In genomic region chr1:187985897-187986654, GRCh38 we compare ENCODE assay signal across 13 cellular contexts.
DNase-seq lines count a peak whose midpoint lies in the region; ATAC-seq and TF ChIP-seq lines count a peak whose summit lies in the region.
"Had no signal": no experiment of that assay in that cellular context is flagged by ENCODE, and none has a peak within 500 bp of the region (broad histone marks: within the 10 kb centered on the region; RNA-seq: fewer than 3 reads in every experiment).

No MANE protein-coding gene starts in this region.

- H3K4me1 ChIP-seq in gastroesophageal sphincter: no peaks in the 10 kb centered on the region

- H3K27me3 ChIP-seq in gastroesophageal sphincter: no peaks in the 10 kb centered on the region

- 61 to 82% methylated on average over 2 to 3 of the region's 3 CpGs for WGBS in gastroesophageal sphincter (ENCODE audit: low coverage in 1 of 2), 2 donors

- H3K27ac ChIP-seq in gastroesophageal sphincter: no peak overlapping the region
- H3K27ac ChIP-seq: C4-2B had no signal

- peak; percentile 69 for ATAC-seq in GM18508 (IDR thresholded peaks at IDR 0.05; ENCODE audit: insufficient read depth, unreplicated experiment)
- peak; percentile 64 for ATAC-seq in GM21447 (IDR thresholded peaks at IDR 0.05; ENCODE audit: unreplicated experiment)
- ATAC-seq in HG03097 (IDR thresholded peaks at IDR 0.05; ENCODE audit: low FRiP score, unreplicated experiment): peak; percentile 88
- no peak for ATAC-seq in gastroesophageal sphincter
- ATAC-seq: right cardiac atrium had no signal

- H3K4me3 ChIP-seq in gastroesophageal sphincter: no peak overlapping the region

- TF ChIP-seq POLR2A in gastroesophageal sphincter (IDR thresholded peaks at IDR 0.05): no peak

- DNase-seq in fibroblast of peridontal ligament (ENCODE audit: extremely low read depth) (peak; percentile 3), Kasumi-1 (lab: John Stamatoyannopoulos, UW) (no peak), NCI-H82 (lab: John Stamatoyannopoulos, UW) (no peak)
- DNase-seq in activated CD4-positive, alpha-beta T cell treated with anti-CD3 and anti-CD28 coated beads, Interleukin-2, amount 50 U/mL, for 4 hours: no peak
- DNase-seq: activated CD4-positive, alpha-beta memory T cell treated with anti-CD3 and anti-CD28 coated beads for 36 hours; erythroblast; NCI-H226; right cardiac atrium had no signal

- H3K36me3 ChIP-seq in gastroesophageal sphincter: no peaks in the 10 kb centered on the region

- H3K9me3 ChIP-seq in gastroesophageal sphincter: no peaks in the 10 kb centered on the region

- TF ChIP-seq EP300 in gastroesophageal sphincter (IDR thresholded peaks at IDR 0.05): no peak

- TF ChIP-seq CTCF in gastroesophageal sphincter (IDR thresholded peaks at IDR 0.05): no peak
